Comparison of ENCODE assay signal across 22 cellular contexts in the genomic region with DNA sequence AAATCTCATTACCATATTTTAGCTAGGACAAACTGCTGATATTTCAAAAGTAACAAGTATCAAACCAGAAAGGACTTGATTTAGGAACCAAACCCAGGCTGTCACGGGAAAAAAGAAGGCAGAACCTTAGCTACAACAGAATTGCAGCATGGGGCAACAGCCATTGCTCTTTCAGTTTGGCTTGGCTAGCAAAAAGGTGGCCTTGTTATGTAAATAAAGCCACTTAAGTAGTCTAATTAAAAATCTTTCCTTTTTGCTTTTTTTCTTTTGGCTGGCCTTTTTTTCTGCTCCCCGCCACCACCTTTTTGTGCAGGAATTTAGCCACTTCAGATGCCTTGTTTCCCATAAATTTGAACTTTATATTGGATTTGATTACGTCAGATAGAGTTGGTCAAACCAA.
"Had no signal": no experiment of that assay in that cellular context is flagged by ENCODE, and none has a peak within 500 bp of the region (broad histone marks: within the 10 kb centered on the region; RNA-seq: fewer than 3 reads in every experiment).

No MANE protein-coding gene starts in this region.

- H3K36me3 Mint-ChIP-seq: naive B cell; stimulated activated memory B cell treated with anti-CD40 and anti-IgM and Interleukin-4, amounts not matched to agents 10 μg/mL and 1 μg/mL and 100 μg/mL, for 72 hours had no signal

- H3K27me3 ChIP-seq: neutrophil, right lobe of liver, spleen, tibial artery, upper lobe of left lung had no signal

- ATAC-seq: esophagus mucosa; heart left ventricle; left colon; psoas muscle; right lobe of liver; stimulated activated memory B cell treated with anti-CD40 and anti-IgM and Interleukin-4, amounts not matched to agents 10 μg/mL and 1 μg/mL and 100 μg/mL, for 72 hours had no signal

- H3K27ac Mint-ChIP-seq: naive B cell; nephron progenitor cell; stimulated activated memory B cell treated with anti-CD40 and anti-IgM and Interleukin-4, amounts not matched to agents 10 μg/mL and 1 μg/mL and 100 μg/mL, for 72 hours; stimulated activated naive CD8-positive, alpha-beta T cell treated with anti-CD3 and anti-CD28 coated beads, Interleukin-15, Interleukin-2, amounts not matched to agents 100 ng/mL and 50 ng/mL, for 24 hours had no signal

- H3K4me3 ChIP-seq: coronary artery, dorsolateral prefrontal cortex, heart left ventricle, psoas muscle, right lobe of liver, spleen, tibial artery, upper lobe of left lung had no signal

- H3K4me1 Mint-ChIP-seq: naive B cell; stimulated activated memory B cell treated with anti-CD40 and anti-IgM and Interleukin-4, amounts not matched to agents 10 μg/mL and 1 μg/mL and 100 μg/mL, for 72 hours had no signal

- H3K4me3 Mint-ChIP-seq: naive B cell; nephron progenitor cell; stimulated activated memory B cell treated with anti-CD40 and anti-IgM and Interleukin-4, amounts not matched to agents 10 μg/mL and 1 μg/mL and 100 μg/mL, for 72 hours; stimulated activated naive CD8-positive, alpha-beta T cell treated with anti-CD3 and anti-CD28 coated beads, Interleukin-15, Interleukin-2, amounts not matched to agents 100 ng/mL and 50 ng/mL, for 24 hours had no signal

- H3K27me3 Mint-ChIP-seq: naive B cell; stimulated activated memory B cell treated with anti-CD40 and anti-IgM and Interleukin-4, amounts not matched to agents 10 μg/mL and 1 μg/mL and 100 μg/mL, for 72 hours; stimulated activated naive CD8-positive, alpha-beta T cell treated with anti-CD3 and anti-CD28 coated beads, Interleukin-15, Interleukin-2, amounts not matched to agents 100 ng/mL and 50 ng/mL, for 24 hours had no signal

- H3K9me3 Mint-ChIP-seq: naive B cell; nephron progenitor cell; stimulated activated memory B cell treated with anti-CD40 and anti-IgM and Interleukin-4, amounts not matched to agents 10 μg/mL and 1 μg/mL and 100 μg/mL, for 72 hours; stimulated activated naive CD8-positive, alpha-beta T cell treated with anti-CD3 and anti-CD28 coated beads, Interleukin-15, Interleukin-2, amounts not matched to agents 100 ng/mL and 50 ng/mL, for 24 hours had no signal

- H3K9me3 ChIP-seq: neutrophil, psoas muscle, right lobe of liver, spleen, tibial artery, upper lobe of left lung had no signal

- H3K4me1 ChIP-seq: heart left ventricle, psoas muscle, right lobe of liver, spleen, tibial artery, upper lobe of left lung had no signal

- H3K36me3 ChIP-seq: heart left ventricle, neutrophil, right lobe of liver, spleen, tibial artery, upper lobe of left lung had no signal

- DNase-seq: dorsolateral prefrontal cortex; effector CD8-positive, alpha-beta T cell; heart left ventricle; hippocampal formation; left colon; mesendoderm; naive B cell; nephron progenitor cell; psoas muscle; retina; right lobe of liver; spleen; stimulated activated CD4-positive, alpha-beta T cell treated with anti-CD3 and anti-CD28 coated beads, Interleukin-15, amount 100 ng/mL, for 24 hours; stimulated activated CD4-positive, alpha-beta T cell treated with anti-CD3 and anti-CD28 coated beads, Interleukin-1b, Interleukin-23, amount 100 ng/mL, for 48 hours; stimulated activated CD4-positive, alpha-beta T cell treated with anti-CD3 and anti-CD28 coated beads, Interleukin-4, amount 100 ng/mL, for 24 hours; tibial artery had no signal

- H3K27ac ChIP-seq: coronary artery, dorsolateral prefrontal cortex, heart left ventricle, neutrophil, psoas muscle, right lobe of liver, spleen, tibial artery, upper lobe of left lung had no signal
